1 cellular context compared by ENCODE assay signal in the genomic region with DNA sequence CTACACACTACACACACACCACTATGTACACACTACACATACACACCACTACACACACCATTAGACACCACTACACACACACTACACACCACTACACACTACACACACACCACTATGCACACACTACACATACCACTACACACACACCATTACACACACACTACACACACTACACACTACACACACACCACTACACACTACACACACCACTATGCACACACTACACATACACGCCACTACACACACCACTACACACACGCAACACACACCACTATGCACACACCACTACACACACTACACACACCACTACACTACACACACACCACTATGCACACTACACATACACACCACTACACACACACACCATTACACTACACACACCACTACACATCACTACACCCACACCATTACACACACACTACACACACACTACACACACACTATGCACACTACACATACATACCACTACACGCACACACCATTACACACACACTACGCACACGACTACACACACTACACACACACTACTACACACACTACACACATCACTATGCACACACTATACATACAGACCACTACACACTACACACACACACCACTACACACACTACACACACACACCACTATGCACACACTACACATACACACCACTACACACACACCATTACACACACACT.
A peak's percentile ranks its signal among the peaks of the same experiment; 100 is the strongest.
TF ChIP-seq lines count a peak whose summit lies in the region.

No MANE protein-coding gene starts in this region.

TF ChIP-seq in HEK293, 187 proteins besides CTCF, POLR2A, EP300 and RAD21 (continued from another document):
- TF ChIP-seq, protein P1, sequence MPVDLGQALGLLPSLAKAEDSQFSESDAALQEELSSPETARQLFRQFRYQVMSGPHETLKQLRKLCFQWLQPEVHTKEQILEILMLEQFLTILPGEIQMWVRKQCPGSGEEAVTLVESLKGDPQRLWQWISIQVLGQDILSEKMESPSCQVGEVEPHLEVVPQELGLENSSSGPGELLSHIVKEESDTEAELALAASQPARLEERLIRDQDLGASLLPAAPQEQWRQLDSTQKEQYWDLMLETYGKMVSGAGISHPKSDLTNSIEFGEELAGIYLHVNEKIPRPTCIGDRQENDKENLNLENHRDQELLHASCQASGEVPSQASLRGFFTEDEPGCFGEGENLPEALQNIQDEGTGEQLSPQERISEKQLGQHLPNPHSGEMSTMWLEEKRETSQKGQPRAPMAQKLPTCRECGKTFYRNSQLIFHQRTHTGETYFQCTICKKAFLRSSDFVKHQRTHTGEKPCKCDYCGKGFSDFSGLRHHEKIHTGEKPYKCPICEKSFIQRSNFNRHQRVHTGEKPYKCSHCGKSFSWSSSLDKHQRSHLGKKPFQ (tag by site-specific recombination; IDR thresholded peaks at IDR 0.05): peak; percentile 74
- 0 out of 2 replicates have a peak, but pooled peaks have one; percentile 56 for TF ChIP-seq ZNF311 (tag by site-specific recombination; IDR thresholded peaks at IDR 0.05; ENCODE audit: borderline replicate concordance)
- TF ChIP-seq, protein P2, sequence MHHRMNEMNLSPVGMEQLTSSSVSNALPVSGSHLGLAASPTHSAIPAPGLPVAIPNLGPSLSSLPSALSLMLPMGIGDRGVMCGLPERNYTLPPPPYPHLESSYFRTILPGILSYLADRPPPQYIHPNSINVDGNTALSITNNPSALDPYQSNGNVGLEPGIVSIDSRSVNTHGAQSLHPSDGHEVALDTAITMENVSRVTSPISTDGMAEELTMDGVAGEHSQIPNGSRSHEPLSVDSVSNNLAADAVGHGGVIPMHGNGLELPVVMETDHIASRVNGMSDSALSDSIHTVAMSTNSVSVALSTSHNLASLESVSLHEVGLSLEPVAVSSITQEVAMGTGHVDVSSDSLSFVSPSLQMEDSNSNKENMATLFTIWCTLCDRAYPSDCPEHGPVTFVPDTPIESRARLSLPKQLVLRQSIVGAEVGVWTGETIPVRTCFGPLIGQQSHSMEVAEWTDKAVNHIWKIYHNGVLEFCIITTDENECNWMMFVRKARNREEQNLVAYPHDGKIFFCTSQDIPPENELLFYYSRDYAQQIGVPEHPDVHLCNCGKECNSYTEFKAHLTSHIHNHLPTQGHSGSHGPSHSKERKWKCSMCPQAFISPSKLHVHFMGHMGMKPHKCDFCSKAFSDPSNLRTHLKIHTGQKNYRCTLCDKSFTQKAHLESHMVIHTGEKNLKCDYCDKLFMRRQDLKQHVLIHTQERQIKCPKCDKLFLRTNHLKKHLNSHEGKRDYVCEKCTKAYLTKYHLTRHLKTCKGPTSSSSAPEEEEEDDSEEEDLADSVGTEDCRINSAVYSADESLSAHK (tag by site-specific recombination; IDR thresholded peaks at IDR 0.05): no peak
- TF ChIP-seq, protein P3, sequence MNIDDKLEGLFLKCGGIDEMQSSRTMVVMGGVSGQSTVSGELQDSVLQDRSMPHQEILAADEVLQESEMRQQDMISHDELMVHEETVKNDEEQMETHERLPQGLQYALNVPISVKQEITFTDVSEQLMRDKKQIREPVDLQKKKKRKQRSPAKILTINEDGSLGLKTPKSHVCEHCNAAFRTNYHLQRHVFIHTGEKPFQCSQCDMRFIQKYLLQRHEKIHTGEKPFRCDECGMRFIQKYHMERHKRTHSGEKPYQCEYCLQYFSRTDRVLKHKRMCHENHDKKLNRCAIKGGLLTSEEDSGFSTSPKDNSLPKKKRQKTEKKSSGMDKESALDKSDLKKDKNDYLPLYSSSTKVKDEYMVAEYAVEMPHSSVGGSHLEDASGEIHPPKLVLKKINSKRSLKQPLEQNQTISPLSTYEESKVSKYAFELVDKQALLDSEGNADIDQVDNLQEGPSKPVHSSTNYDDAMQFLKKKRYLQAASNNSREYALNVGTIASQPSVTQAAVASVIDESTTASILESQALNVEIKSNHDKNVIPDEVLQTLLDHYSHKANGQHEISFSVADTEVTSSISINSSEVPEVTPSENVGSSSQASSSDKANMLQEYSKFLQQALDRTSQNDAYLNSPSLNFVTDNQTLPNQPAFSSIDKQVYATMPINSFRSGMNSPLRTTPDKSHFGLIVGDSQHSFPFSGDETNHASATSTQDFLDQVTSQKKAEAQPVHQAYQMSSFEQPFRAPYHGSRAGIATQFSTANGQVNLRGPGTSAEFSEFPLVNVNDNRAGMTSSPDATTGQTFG (tag by site-specific recombination; IDR thresholded peaks at IDR 0.05; ENCODE audit: borderline replicate concordance): peak; percentile 66; the same call in 1 of the 2 replicates
- TF ChIP-seq, protein P4, sequence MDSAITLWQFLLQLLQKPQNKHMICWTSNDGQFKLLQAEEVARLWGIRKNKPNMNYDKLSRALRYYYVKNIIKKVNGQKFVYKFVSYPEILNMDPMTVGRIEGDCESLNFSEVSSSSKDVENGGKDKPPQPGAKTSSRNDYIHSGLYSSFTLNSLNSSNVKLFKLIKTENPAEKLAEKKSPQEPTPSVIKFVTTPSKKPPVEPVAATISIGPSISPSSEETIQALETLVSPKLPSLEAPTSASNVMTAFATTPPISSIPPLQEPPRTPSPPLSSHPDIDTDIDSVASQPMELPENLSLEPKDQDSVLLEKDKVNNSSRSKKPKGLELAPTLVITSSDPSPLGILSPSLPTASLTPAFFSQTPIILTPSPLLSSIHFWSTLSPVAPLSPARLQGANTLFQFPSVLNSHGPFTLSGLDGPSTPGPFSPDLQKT (IDR thresholded peaks at IDR 0.05; ENCODE audit: borderline replicate concordance, low read depth, low read length): no peak
- no peak for TF ChIP-seq ZNF48 (tag by site-specific recombination; IDR thresholded peaks at IDR 0.05)
- no peak for TF ChIP-seq ZNF10 (tag by site-specific recombination; IDR thresholded peaks at IDR 0.05)
- TF ChIP-seq ZNF561 (tag by site-specific recombination; IDR thresholded peaks at IDR 0.05; ENCODE audit: borderline replicate concordance): no peak
- no peak for TF ChIP-seq ZNF157 (tag by site-specific recombination; IDR thresholded peaks at IDR 0.05)
- 0 out of 2 replicates have a peak, but pooled peaks have one; percentile 41 for TF ChIP-seq ZNF621 (tag by site-specific recombination; IDR thresholded peaks at IDR 0.05)
